ENCODE assay signal across 20 cellular contexts in the genomic region with DNA sequence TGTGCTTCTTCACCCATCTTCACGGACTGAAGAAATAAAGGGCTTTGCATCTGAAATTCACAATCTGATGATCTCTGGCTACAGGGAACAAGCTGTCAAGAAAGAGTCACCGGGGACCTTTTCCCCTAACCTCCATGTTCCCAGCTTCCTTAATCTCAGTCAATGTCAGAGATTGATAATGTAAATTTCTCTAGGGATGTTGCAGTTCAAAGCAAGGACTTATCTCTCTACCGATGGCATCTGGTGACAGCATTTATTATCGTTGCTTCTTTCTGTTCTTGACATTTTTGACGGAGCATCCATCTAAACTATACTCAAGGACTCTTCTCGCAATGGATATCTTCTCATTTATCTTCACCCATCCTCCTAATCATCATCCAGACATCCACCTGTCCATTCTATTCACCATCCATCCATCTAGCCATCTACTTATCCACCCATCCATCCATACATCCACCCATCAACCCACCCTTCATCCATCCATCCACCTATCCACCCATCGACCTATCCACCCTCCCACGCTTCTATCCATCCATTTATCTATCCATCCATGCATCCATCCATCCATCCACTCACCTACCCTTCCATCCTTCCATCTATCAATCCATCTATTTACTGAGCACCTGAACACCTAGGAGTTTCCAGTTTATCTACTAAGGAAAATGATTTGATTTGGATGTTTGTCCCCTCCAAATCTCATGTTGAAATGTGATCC.
"Had no signal": no experiment of that assay in that cellular context is flagged by ENCODE, and none has a peak within 500 bp of the region (broad histone marks: within the 10 kb centered on the region; RNA-seq: fewer than 3 reads in every experiment).

No MANE protein-coding gene starts in this region.

- H3K4me3 ChIP-seq: adrenal gland, breast epithelium, dorsolateral prefrontal cortex, lower lobe of right lung, psoas muscle, thyroid gland had no signal

- H3K36me3 ChIP-seq: adrenal gland, breast epithelium, lower lobe of right lung, thyroid gland had no signal

- H3K27ac ChIP-seq: breast epithelium, lower lobe of right lung, psoas muscle, thyroid gland had no signal

- H3K36me3 Mint-ChIP-seq: activated naive CD4-positive, alpha-beta T cell treated with anti-CD3 and anti-CD28 coated beads, Interleukin-2, amount 10 ng/mL, durations not matched to agents 7 days and 5 days; WTC11 had no signal

- H3K9me3 Mint-ChIP-seq: activated naive CD4-positive, alpha-beta T cell treated with anti-CD3 and anti-CD28 coated beads, Interleukin-2, amount 10 ng/mL, durations not matched to agents 7 days and 5 days; nephron progenitor cell; WTC11 had no signal

- H3K9me3 ChIP-seq: adrenal gland, breast epithelium, lower lobe of right lung, psoas muscle, thyroid gland had no signal

- H3K27me3 ChIP-seq: adrenal gland, breast epithelium, thyroid gland had no signal

- H3K4me3 Mint-ChIP-seq: activated CD4-positive, alpha-beta T cell treated with anti-CD3 and anti-CD28 coated beads for 36 hours; activated naive CD4-positive, alpha-beta T cell treated with anti-CD3 and anti-CD28 coated beads, Interleukin-2, amount 10 ng/mL, durations not matched to agents 7 days and 5 days; activated T-cell treated with anti-CD3 and anti-CD28 coated beads, Interleukin-2, amount 50 U/mL, for 24 hours; nephron progenitor cell; T-cell; WTC11 had no signal

- ATAC-seq: activated CD4-positive, alpha-beta T cell treated with anti-CD3 and anti-CD28 coated beads for 36 hours; psoas muscle; SK-N-SH treated with all-trans-retinoic acid at 6 μM for 48 hours; T-cell; WTC11 had no signal

- DNase-seq: activated CD4-positive, alpha-beta T cell treated with anti-CD3 and anti-CD28 coated beads for 36 hours; activated CD4-positive, alpha-beta T cell treated with anti-CD3 and anti-CD28 coated beads, Interleukin-2, amount 50 U/mL, for 48 hours; activated effector memory CD4-positive, alpha-beta T cell treated with Interleukin-2 at 50 U/mL for 16 hours; activated T-cell treated with anti-CD3 and anti-CD28 coated beads, Interleukin-2, amount 50 U/mL, for 24 hours; foreskin melanocyte; hypothalamus; lower lobe of right lung; nephron progenitor cell; psoas muscle; right cardiac atrium; small intestine; stimulated activated CD4-positive, alpha-beta T cell treated with anti-CD3 and anti-CD28 coated beads, Interleukin-4, amount 100 ng/mL, for 1 hour; thyroid gland had no signal

- H3K4me1 ChIP-seq: breast epithelium, psoas muscle, thyroid gland had no signal

- H3K27ac Mint-ChIP-seq: activated CD4-positive, alpha-beta T cell treated with anti-CD3 and anti-CD28 coated beads for 36 hours; activated naive CD4-positive, alpha-beta T cell treated with anti-CD3 and anti-CD28 coated beads, Interleukin-2, amount 10 ng/mL, durations not matched to agents 7 days and 5 days; nephron progenitor cell; WTC11 had no signal

- H3K27me3 Mint-ChIP-seq: activated CD4-positive, alpha-beta T cell treated with anti-CD3 and anti-CD28 coated beads for 36 hours; activated T-cell treated with anti-CD3 and anti-CD28 coated beads, Interleukin-2, amount 50 U/mL, for 24 hours; T-cell had no signal
